ENCODE assay signal across 1 cellular context in genomic region chr14:102319351-102320032, GRCh38.
TF ChIP-seq lines count a peak whose summit lies in the region.

Gene ZNF839 (plus strand): TSS chr14:102319746. CDS start chr14:102319766, 20 bp downstream.

TF ChIP-seq in GM12878, 131 proteins besides CTCF, POLR2A, EP300 and RAD21 (continued from another document and continues in another):
- TF ChIP-seq PBX3 (IDR thresholded peaks at IDR 0.05; ENCODE audit: insufficient replicate concordance, low read depth, low read length) (peak; percentile 12), E2F8 (IDR thresholded peaks at IDR 0.05; ENCODE audit: low read depth, partially characterized antibody) (peak; percentile 58), POU2F2 (IDR thresholded peaks at IDR 0.05; ENCODE audit: borderline replicate concordance, low read depth, low read length) (no peak), ZSCAN29 (IDR thresholded peaks at IDR 0.05) (peak; percentile 62; the same call in 1 of the 2 replicates), IKZF2 (IDR thresholded peaks at IDR 0.05) (peak; percentile 65 to 66), SKIL (IDR thresholded peaks at IDR 0.05; ENCODE audit: low read depth, poor library complexity, severe bottlenecking) (no peak), POLR2AphosphoS2 (IDR thresholded peaks at IDR 0.05; ENCODE audit: low read depth, low read length) (0 out of 2 replicates have a peak, but pooled peaks have one; percentile 48), ZNF687 (IDR thresholded peaks at IDR 0.05) (peak; percentile 57; the same call in 1 of the 2 replicates), CREB1 (IDR thresholded peaks at IDR 0.05; ENCODE audit: low read depth) (peak; percentile 97), NKRF (conservative IDR thresholded peaks at IDR 0.05) (peak; percentile 84), HSF1 (IDR thresholded peaks at IDR 0.05; ENCODE audit: low read depth, low read length) (no peak), IKZF1 (conservative IDR thresholded peaks at IDR 0.05) (peak; percentile 91), ZBTB11 (CRISPR knock-in tag; IDR thresholded peaks at IDR 0.05) (0 out of 2 replicates have a peak, but pooled peaks have one; percentile 29), CHD1 (IDR thresholded peaks at IDR 0.05; ENCODE audit: low read depth, low read length) (no peak), TAF1 (IDR thresholded peaks at IDR 0.05; ENCODE audit: borderline replicate concordance, low read depth, low read length) (peak; percentile 44; the same call in 1 of the 2 replicates), CUX1 (IDR thresholded peaks at IDR 0.05; ENCODE audit: insufficient replicate concordance, low read depth, low read length) (no peak), TARDBP (IDR thresholded peaks at IDR 0.05; ENCODE audit: borderline replicate concordance) (peak; percentile 93), NBN (IDR thresholded peaks at IDR 0.05) (peak; percentile 85), ATF3 (IDR thresholded peaks at IDR 0.05; ENCODE audit: borderline replicate concordance, extremely low read depth, low read depth, low read length) (no peak), HDGF (IDR thresholded peaks at IDR 0.05) (no peak), TCF12 (IDR thresholded peaks at IDR 0.05; ENCODE audit: low read depth, low read length) (0 out of 2 replicates have a peak, but pooled peaks have one; percentile 24), BMI1 (IDR thresholded peaks at IDR 0.05; ENCODE audit: borderline replicate concordance) (no peak), KDM1A (IDR thresholded peaks at IDR 0.05; ENCODE audit: borderline replicate concordance) (no peak), YY1 (IDR thresholded peaks at IDR 0.05; ENCODE audit: low read depth, low read length) (peak; percentile 96), GATAD2B (conservative IDR thresholded peaks at IDR 0.05; ENCODE audit: low read depth) (peak; percentile 78), BRCA1 (IDR thresholded peaks at IDR 0.05; ENCODE audit: low read depth, low read length) (no peak), BHLHE40 (IDR thresholded peaks at IDR 0.05; ENCODE audit: borderline replicate concordance in 1 of 2, low read depth in 2 of 2, low read length in 1 of 2) (peak; percentile 26 to 79; a peak in 2 of 4 replicates), WRNIP1 (IDR thresholded peaks at IDR 0.05; ENCODE audit: borderline replicate concordance, low read depth, low read length) (no peak)
